In the genomic region with DNA sequence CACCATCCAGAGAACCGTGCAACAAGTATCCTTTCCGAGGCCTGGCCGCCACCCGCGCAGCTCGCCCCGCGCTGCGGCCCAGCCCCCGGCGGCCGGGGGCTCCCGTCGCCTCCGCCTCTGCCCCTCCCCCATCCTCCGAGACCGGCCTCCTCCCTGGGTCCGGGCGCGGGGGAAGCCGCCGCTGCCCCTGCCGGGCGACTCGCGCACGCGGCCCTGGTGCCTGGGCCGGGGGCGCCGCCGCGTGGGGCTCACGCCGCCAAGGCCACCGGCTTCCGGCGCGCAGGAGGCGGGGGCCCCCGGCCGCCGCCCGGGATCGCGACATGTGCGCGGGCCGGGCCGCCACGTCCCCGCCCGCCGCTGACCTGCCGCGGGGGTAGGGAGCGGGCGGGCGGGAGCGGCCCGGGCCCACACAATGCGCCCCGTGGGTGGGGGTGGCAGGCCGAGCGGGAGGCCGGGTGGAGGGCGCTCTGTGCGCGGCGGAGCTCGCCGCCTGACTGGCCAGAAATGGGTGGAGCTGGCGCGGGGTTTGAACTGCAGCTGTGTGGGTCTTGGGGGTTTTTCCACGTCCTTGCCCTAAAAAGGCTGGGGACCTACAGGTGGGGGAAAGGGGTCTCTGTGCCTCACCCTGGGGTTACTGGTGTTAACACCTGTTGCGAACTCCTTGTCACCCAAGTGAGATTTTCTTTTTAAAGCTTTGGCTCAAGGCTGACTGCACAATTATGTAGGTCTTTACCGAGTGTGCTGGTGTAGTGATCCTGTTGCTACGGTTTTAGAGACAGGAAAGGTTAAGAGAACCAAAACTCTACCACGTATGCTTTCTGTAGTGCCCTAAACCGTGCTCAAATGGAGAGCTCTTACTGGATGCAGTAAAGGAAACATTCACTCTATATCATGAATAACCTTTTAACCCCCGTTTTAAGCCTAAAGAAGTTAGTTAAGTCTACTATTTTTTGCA, we compare ENCODE assay signal across 8 cellular contexts. TPM values are rescaled to one million over a fixed set of nuclear protein-coding genes. Genes with fewer than 3 reads are reported as not detected.
DNase-seq lines count a peak whose midpoint lies in the region; ATAC-seq and TF ChIP-seq lines count a peak whose summit lies in the region.

No MANE protein-coding gene starts in this region.

- peaks cover 15% of the 10 kb centered on the region for H3K9me3 Mint-ChIP-seq in glutamatergic neuron (ENCODE audit: unreplicated experiment)
- H3K9me3 Mint-ChIP-seq in osteocyte (ENCODE audit: unreplicated experiment) = no peaks in the 10 kb centered on the region

- H3K27me3 Mint-ChIP-seq in glutamatergic neuron (ENCODE audit: unreplicated experiment) (peaks cover 6% of the 10 kb centered on the region), osteocyte (ENCODE audit: unreplicated experiment) (no peaks in the 10 kb centered on the region)

- H3K36me3 Mint-ChIP-seq in glutamatergic neuron (ENCODE audit: unreplicated experiment) (no peaks in the 10 kb centered on the region), osteocyte (ENCODE audit: unreplicated experiment) (peaks cover 17% of the 10 kb centered on the region)

- peak overlapping the region; percentile 82 to 83 for H3K27ac ChIP-seq in tibial artery

- H3K4me3 ChIP-seq in AG09309 (ENCODE audit: control insufficient read depth, low read depth, low read length) (peak overlapping the region; percentile 66), tibial artery (peak overlapping the region; percentile 79 to 84)

- no peaks in the 10 kb centered on the region for H3K27me3 ChIP-seq in tibial artery

- DNase-seq in AG09309 (ENCODE audit: low read depth) = no peak
- peak; percentile 66 for DNase-seq in RKO (ENCODE audit: low spot score)
- DNase-seq in activated naive CD4-positive, alpha-beta T cell treated with Interleukin-2 at 50 U/mL for 16 hours = peak; percentile 58
- DNase-seq in glutamatergic neuron = peak; percentile 68
- peak; percentile 86 for DNase-seq in osteocyte (ENCODE audit: extremely low spot score, unreplicated experiment)
- DNase-seq in tibial artery = peak; percentile 42 to 72

- H3K4me3 Mint-ChIP-seq in glutamatergic neuron (ENCODE audit: unreplicated experiment) (peak overlapping the region; percentile 91), osteocyte (ENCODE audit: unreplicated experiment) (peak overlapping the region; percentile 98)

- intact Hi-C loops in tibial artery (cut with DNase I; ENCODE audit: low total_unique reads) = no loop called here

- no peak for TF ChIP-seq CTCF in AG09309 (IDR thresholded peaks at IDR 0.05; ENCODE audit: control insufficient read depth, insufficient read depth, low read depth, low read length, missing control alignments)
- no peak for TF ChIP-seq CTCF in glutamatergic neuron (IDR thresholded peaks at IDR 0.05; ENCODE audit: partially characterized antibody, unreplicated experiment)
- no peak for TF ChIP-seq CTCF in osteocyte (IDR thresholded peaks at IDR 0.05)
- no peak for TF ChIP-seq CTCF in tibial artery (IDR thresholded peaks at IDR 0.05)

- peaks cover 0 to 77% (median 31%) of the 10 kb centered on the region in 4 donors for H3K4me1 ChIP-seq in tibial artery

- peaks cover 0 to 5% (median 0%) of the 10 kb centered on the region in 3 donors for H3K36me3 ChIP-seq in tibial artery

- H3K4me1 Mint-ChIP-seq in glutamatergic neuron (ENCODE audit: low read depth, unreplicated experiment) (peaks cover 44% of the 10 kb centered on the region), osteocyte (ENCODE audit: unreplicated experiment) (peaks cover 71% of the 10 kb centered on the region)

- no peaks in the 10 kb centered on the region for H3K9me3 ChIP-seq in tibial artery

- ATAC-seq in HG03064 (IDR thresholded peaks at IDR 0.05; ENCODE audit: low read depth, unreplicated experiment) = peak; percentile 52

- peak overlapping the region; percentile 97 for H3K27ac Mint-ChIP-seq in glutamatergic neuron (ENCODE audit: unreplicated experiment)
- H3K27ac Mint-ChIP-seq in osteocyte (ENCODE audit: unreplicated experiment) = peak overlapping the region; percentile 97

- peak; percentile 23 for TF ChIP-seq POLR2A in GM18526 (IDR thresholded peaks at IDR 0.05; ENCODE audit: extremely low read depth, insufficient read length)

RNA-seq across cellular contexts. Expression of a gene that starts 32.3 kb away (rescaled TPM):
- total RNA-seq in glutamatergic neuron (ENCODE audit: unreplicated experiment) (289 TPM), osteocyte (141 and 160 TPM in 2 replicates)
